In genomic region chr21:45824546-45825208, GRCh38 we compare ENCODE assay signal across 20 cellular contexts.
"Had no signal": no experiment of that assay in that cellular context is flagged by ENCODE, and none has a peak within 500 bp of the region (broad histone marks: within the 10 kb centered on the region; RNA-seq: fewer than 3 reads in every experiment).

No MANE protein-coding gene starts in this region.

- H3K4me1 ChIP-seq: breast epithelium, colonic mucosa, parathyroid adenoma had no signal

- H3K9me3 Mint-ChIP-seq: activated naive CD8-positive, alpha-beta T cell treated with anti-CD3 and anti-CD28 coated beads for 36 hours; activated T-helper 2 cell treated with anti-CD3 and anti-CD28 coated beads, Interferon-gamma antibody, Interleukin-2, Interleukin-4, amounts not matched to agents 10 μg/mL and 5 μg/mL and 100 μg/mL, durations not matched to agents 14 hours and 24 hours and 36 hours; central memory CD8-positive, alpha-beta T cell; natural killer cell treated with Interleukin-12 subunit alpha and Interleukin-12 subunit beta and Interleukin-15 and Interleukin-18, amount 100 ng/mL, for 72 hours; stimulated activated naive B cell treated with anti-CD40 and anti-IgM and Interleukin-4, amounts not matched to agents 10 μg/mL and 1 μg/mL and 100 μg/mL, for 72 hours; T-helper 1 cell treated with Interleukin-12 subunit alpha and Interleukin-12 subunit beta and Interleukin-4 antibody, amounts not matched to agents 30 μg/mL and 1 μg/mL, for 36 hours; WTC11 had no signal

- H3K36me3 Mint-ChIP-seq: activated naive CD8-positive, alpha-beta T cell treated with anti-CD3 and anti-CD28 coated beads for 36 hours; natural killer cell treated with Interleukin-12 subunit alpha and Interleukin-12 subunit beta and Interleukin-15 and Interleukin-18, amount 100 ng/mL, for 72 hours; stimulated activated naive B cell treated with anti-CD40 and anti-IgM and Interleukin-4, amounts not matched to agents 10 μg/mL and 1 μg/mL and 100 μg/mL, for 72 hours; WTC11 had no signal

- DNase-seq: activated CD4-positive, alpha-beta T cell treated with anti-CD3 and anti-CD28 coated beads for 36 hours; activated CD4-positive, alpha-beta T cell treated with anti-CD3 and anti-CD28 coated beads, Interleukin-2, amount 50 U/mL, for 4 hours; activated naive CD4-positive, alpha-beta T cell treated with Interleukin-2 at 50 U/mL for 16 hours; activated naive CD8-positive, alpha-beta T cell treated with anti-CD3 and anti-CD28 coated beads for 36 hours; colonic mucosa; hippocampal formation; left ventricle myocardium superior; mammary epithelial cell; right cardiac atrium; stimulated activated naive B cell treated with anti-CD40 and anti-IgM and Interleukin-4, amounts not matched to agents 10 μg/mL and 1 μg/mL and 100 μg/mL, for 72 hours; T1000; trophoblast cell had no signal

- H3K27ac Mint-ChIP-seq: activated CD4-positive, alpha-beta T cell treated with anti-CD3 and anti-CD28 coated beads for 36 hours; activated naive CD8-positive, alpha-beta T cell treated with anti-CD3 and anti-CD28 coated beads for 36 hours; activated T-helper 2 cell treated with anti-CD3 and anti-CD28 coated beads, Interferon-gamma antibody, Interleukin-2, Interleukin-4, amounts not matched to agents 10 μg/mL and 5 μg/mL and 100 μg/mL, durations not matched to agents 14 hours and 24 hours and 36 hours; natural killer cell treated with Interleukin-12 subunit alpha and Interleukin-12 subunit beta and Interleukin-15 and Interleukin-18, amount 100 ng/mL, for 72 hours; stimulated activated naive B cell treated with anti-CD40 and anti-IgM and Interleukin-4, amounts not matched to agents 10 μg/mL and 1 μg/mL and 100 μg/mL, for 72 hours; T-helper 1 cell treated with Interleukin-12 subunit alpha and Interleukin-12 subunit beta and Interleukin-4 antibody, amounts not matched to agents 30 μg/mL and 1 μg/mL, for 36 hours; WTC11 had no signal

- H3K4me3 Mint-ChIP-seq: activated CD4-positive, alpha-beta T cell treated with anti-CD3 and anti-CD28 coated beads for 36 hours; activated naive CD8-positive, alpha-beta T cell treated with anti-CD3 and anti-CD28 coated beads for 36 hours; central memory CD8-positive, alpha-beta T cell; natural killer cell treated with Interleukin-12 subunit alpha and Interleukin-12 subunit beta and Interleukin-15 and Interleukin-18, amount 100 ng/mL, for 72 hours; stimulated activated naive B cell treated with anti-CD40 and anti-IgM and Interleukin-4, amounts not matched to agents 10 μg/mL and 1 μg/mL and 100 μg/mL, for 72 hours; T-helper 1 cell treated with Interleukin-12 subunit alpha and Interleukin-12 subunit beta and Interleukin-4 antibody, amounts not matched to agents 30 μg/mL and 1 μg/mL, for 36 hours; WTC11 had no signal

- H3K36me3 ChIP-seq: breast epithelium, colonic mucosa, esophagus muscularis mucosa had no signal

- H3K27ac ChIP-seq: breast epithelium, colonic mucosa, esophagus muscularis mucosa, parathyroid adenoma had no signal

- H3K4me3 ChIP-seq: breast epithelium, colonic mucosa, esophagus muscularis mucosa had no signal

- H3K9me3 ChIP-seq: breast epithelium, colonic mucosa, esophagus muscularis mucosa had no signal

- H3K27me3 ChIP-seq: colonic mucosa had no signal
